8 cellular contexts compared by ENCODE assay signal in genomic region chrX:151396827-151397740, GRCh38. TPM values are rescaled to one million over a fixed set of nuclear protein-coding genes. Genes with fewer than 3 reads are reported as not detected.
DNase-seq lines count a peak whose midpoint lies in the region; ATAC-seq and TF ChIP-seq lines count a peak whose summit lies in the region.

A gene with protein sequence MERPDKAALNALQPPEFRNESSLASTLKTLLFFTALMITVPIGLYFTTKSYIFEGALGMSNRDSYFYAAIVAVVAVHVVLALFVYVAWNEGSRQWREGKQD (plus strand): TSS chrX:151397206. CDS start chrX:151397309, 103 bp downstream.

- POLR2A ChIA-PET in PC-3 (lab: Charles Lee; ENCODE audit: unreplicated experiment), result interaction anchor here (0.7 kb wide), 2 partner anchors 70 to 623 kb away, joined by 3 read pairs; no protein-coding TSS in a partner anchor

- no peak for TF ChIP-seq CTCF in PC-3 (conservative IDR thresholded peaks at IDR 0.05; ENCODE audit: low read depth, low read length)

- H3K4me1 ChIP-seq in PC-3 (ENCODE audit: insufficient read depth, low read length), result peaks cover 21% of the 10 kb centered on the region

- peaks cover 24% of the 10 kb centered on the region for H4K20me1 ChIP-seq in PC-3 (ENCODE audit: low read length)

- H3F3A ChIP-seq in PC-3 (ENCODE audit: low read length, unreplicated experiment), result no peaks in the 10 kb centered on the region

- CTCF ChIA-PET in PC-3 (lab: Charles Lee), result no interaction called here

- no peaks in the 10 kb centered on the region for H3K27me3 ChIP-seq in PC-3 (ENCODE audit: low read length)

- peak within 1 kb of the TSS; percentile 99 for H2AFZ ChIP-seq in PC-3 (ENCODE audit: low read length)

- DNase-seq in DMS114 treated with DMSO at 0.1 percent for 48 hours (lab: John Stamatoyannopoulos, UW; ENCODE audit: unreplicated experiment) (peak; percentile 18), HuH-7 (ENCODE audit: low spot score) (peak; percentile 70), PC-3 (peak; percentile 81), myocyte (ENCODE audit: low read depth) (peak; percentile 88)
- peak; percentile 86 for DNase-seq in activated T-cell treated with anti-CD3 and anti-CD28 coated beads, Interleukin-2, amount 50 U/mL, for 24 hours
- DNase-seq in stimulated activated CD8-positive, alpha-beta memory T cell treated with anti-CD3 and anti-CD28 coated beads, Interleukin-7, amount 100 ng/mL, for 4 hours (ENCODE audit: low read depth in 2 of 2), result peak; percentile 60 to 80

- no TSS peak for BruUV-seq in PC-3 (replicated peaks; lab: Mats Ljungman, UMichigan)

- intact Hi-C loops in PC-3 (cut with micrococcal nuclease), result no loop called here

- peak within 1 kb of the TSS; percentile 97 for H3K27ac Mint-ChIP-seq in activated T-cell treated with anti-CD3 and anti-CD28 coated beads, Interleukin-2, amount 50 U/mL, for 24 hours

- no peaks in the 10 kb centered on the region for H3K9me3 ChIP-seq in PC-3 (ENCODE audit: low read length)

- H3K9me2 ChIP-seq in PC-3 (replicated peaks; ENCODE audit: low read length), result no peaks in the 10 kb centered on the region

- no peaks in the 10 kb centered on the region for H3K9me3 Mint-ChIP-seq in activated T-cell treated with anti-CD3 and anti-CD28 coated beads, Interleukin-2, amount 50 U/mL, for 24 hours

- H3K36me3 ChIP-seq in PC-3 (ENCODE audit: low read depth, low read length), result no peaks in the 10 kb centered on the region

- H3K4me3 Mint-ChIP-seq in activated T-cell treated with anti-CD3 and anti-CD28 coated beads, Interleukin-2, amount 50 U/mL, for 24 hours, result peak within 1 kb of the TSS; percentile 85

- peaks cover 56% of the 10 kb centered on the region for H3K79me2 ChIP-seq in PC-3 (ENCODE audit: low read length)

- H3K4me1 Mint-ChIP-seq in activated T-cell treated with anti-CD3 and anti-CD28 coated beads, Interleukin-2, amount 50 U/mL, for 24 hours (ENCODE audit: low read depth), result peaks cover 57% of the 10 kb centered on the region

- peak within 1 kb of the TSS; percentile 78 for H3K4me3 ChIP-seq in PC-3 (ENCODE audit: low read length)

- H3K36me3 Mint-ChIP-seq in activated T-cell treated with anti-CD3 and anti-CD28 coated beads, Interleukin-2, amount 50 U/mL, for 24 hours (ENCODE audit: low read depth), result peaks cover 43% of the 10 kb centered on the region

- H3K4me2 ChIP-seq in PC-3 (ENCODE audit: low read length), result peak within 1 kb of the TSS; percentile 87

- ATAC-seq in GM21526 (IDR thresholded peaks at IDR 0.05; ENCODE audit: low FRiP score, unreplicated experiment), result peak; percentile 88
- ATAC-seq in PC-3, result peak; percentile 90
- ATAC-seq in esophagus mucosa, result peak; percentile 98

- H3K27me3 Mint-ChIP-seq in activated T-cell treated with anti-CD3 and anti-CD28 coated beads, Interleukin-2, amount 50 U/mL, for 24 hours, result peaks cover 3% of the 10 kb centered on the region

- H3K27ac ChIP-seq in PC-3 (ENCODE audit: low read length), result peak within 1 kb of the TSS; percentile 53

- H3K9ac ChIP-seq in PC-3 (ENCODE audit: low read length), result peak within 1 kb of the TSS; percentile 96

RNA-seq across cellular contexts. Expression of the gene that starts here (rescaled TPM):
- total RNA-seq in PC-3 (2014; rRNA removed) (45.4 and 51.4 TPM in 2 replicates), esophagus mucosa (25.5 TPM), myocyte (44.5 and 51.1 TPM in 2 replicates)
- polyA plus RNA-seq in myocyte (2012), result 24.6 TPM

Comparison
In these comparisons a context has a peak if more than half of its experiments do, and no peak if none do; other contexts are left out.
1. Peak in every context shown above with its lines: DNase-seq, ATAC-seq, H3K4me3 ChIP-seq and H3K27ac ChIP-seq.
2. DNase-seq: peak in every context shown above with its lines; median percentile 88 in myocyte; 86 in activated T-cell treated with anti-CD3 and anti-CD28 coated beads, Interleukin-2, amount 50 U/mL, for 24 hours; 81 in PC-3; 70 in HuH-7; 70 in stimulated activated CD8-positive, alpha-beta memory T cell treated with anti-CD3 and anti-CD28 coated beads, Interleukin-7, amount 100 ng/mL, for 4 hours; 18 in DMS114 treated with DMSO at 0.1 percent for 48 hours.